Comparison of ENCODE assay signal across 8 cellular contexts in the genomic region with DNA sequence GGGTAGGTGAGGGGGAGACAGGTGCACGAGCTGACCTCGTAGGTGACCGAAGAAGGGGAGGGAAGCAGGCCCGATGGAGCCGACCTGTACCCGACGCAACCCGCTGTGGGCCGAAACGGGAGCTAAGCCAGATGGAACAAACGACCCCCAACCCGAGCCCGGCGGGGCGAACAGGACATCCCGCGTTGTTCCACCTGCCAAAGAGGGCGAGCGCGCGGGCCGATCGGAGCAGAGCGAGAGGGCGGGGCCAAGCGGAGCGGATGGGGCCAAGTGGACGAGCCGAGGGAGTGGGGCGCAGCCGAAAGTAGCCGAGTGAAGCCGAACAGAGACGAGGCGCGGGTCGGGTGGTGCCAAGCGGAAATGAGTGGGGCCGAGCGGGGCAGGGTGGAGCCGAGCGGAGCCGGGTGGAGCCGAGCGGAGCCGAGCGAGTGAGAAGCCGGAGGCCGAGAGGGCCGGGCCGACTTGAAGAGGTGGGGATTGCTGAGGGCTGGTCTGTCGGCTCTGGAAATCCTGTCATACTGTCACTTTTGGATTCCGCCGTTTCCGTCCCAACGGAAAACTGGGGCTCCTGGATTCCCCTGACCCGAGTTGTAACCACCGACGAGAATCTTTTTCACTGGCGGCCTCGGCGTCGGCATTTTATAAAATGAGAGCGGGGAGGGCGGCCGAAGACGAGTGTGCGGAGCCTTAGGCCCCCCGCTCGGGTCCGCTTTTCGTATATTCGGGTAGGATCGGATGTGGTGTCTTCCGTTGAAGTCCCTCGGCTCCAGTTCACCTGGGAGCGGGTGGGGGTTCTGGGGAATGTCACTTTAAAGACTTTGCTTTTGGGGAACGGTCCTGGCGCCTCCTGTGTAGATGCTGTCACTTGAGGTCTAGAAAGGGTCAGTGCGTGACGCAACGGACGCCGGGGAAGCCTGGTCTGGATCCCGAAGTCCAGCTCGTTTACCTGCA. TPM values are rescaled to one million over a fixed set of nuclear protein-coding genes. Genes with fewer than 3 reads are reported as not detected.
A peak's percentile ranks its signal among the peaks of the same experiment; 100 is the strongest.
DNase-seq lines count a peak whose midpoint lies in the region; ATAC-seq and TF ChIP-seq lines count a peak whose summit lies in the region.

No MANE protein-coding gene starts in this region.

- peak overlapping the region; percentile 78 for H3K9ac ChIP-seq in PC-3 (ENCODE audit: low read length)

- no peak overlapping the region for H3K27ac ChIP-seq in PC-3 (ENCODE audit: low read length)

- intact Hi-C loops in PC-3 (cut with micrococcal nuclease) = loop anchor here (1.0 to 2.0 kb wide), 5 partner anchors 32 to 305 kb away; partner anchors contain the start of genes CHCHD4, LSM3, TMEM43 and XPC
- intact Hi-C loops in activated T-helper 2 cell treated with anti-CD3 and anti-CD28 coated beads, Interferon-gamma antibody, Interleukin-2, Interleukin-4, amounts not matched to agents 10 μg/mL and 5 μg/mL and 100 μg/mL, durations not matched to agents 14 hours and 24 hours and 36 hours (cut with micrococcal nuclease) = loop anchor here (1.0 to 10.0 kb wide), 4 partner anchors 230 to 756 kb away; partner anchors contain the start of genes CCDC174, HDAC11, LSM3 and TMEM43

- peak overlapping the region; percentile 87 for H3K4me3 Mint-ChIP-seq in activated T-helper 2 cell treated with anti-CD3 and anti-CD28 coated beads, Interferon-gamma antibody, Interleukin-2, Interleukin-4, amounts not matched to agents 10 μg/mL and 5 μg/mL and 100 μg/mL, durations not matched to agents 14 hours and 24 hours and 36 hours (ENCODE audit: low read depth)
- peak overlapping the region; percentile 82 to 95 (median 92) for H3K4me3 Mint-ChIP-seq in naive thymus-derived CD8-positive, alpha-beta T cell
- peak overlapping the region; percentile 86 for H3K4me3 Mint-ChIP-seq in stimulated activated effector memory CD8-positive, alpha-beta T cell treated with anti-CD3 and anti-CD28 coated beads, Interleukin-12 subunit alpha, Interleukin-12 subunit beta, amount 100 ng/mL, for 72 hours

- no peaks in the 10 kb centered on the region for H3K27me3 ChIP-seq in PC-3 (ENCODE audit: low read length)

- H3K27ac Mint-ChIP-seq in activated T-helper 2 cell treated with anti-CD3 and anti-CD28 coated beads, Interferon-gamma antibody, Interleukin-2, Interleukin-4, amounts not matched to agents 10 μg/mL and 5 μg/mL and 100 μg/mL, durations not matched to agents 14 hours and 24 hours and 36 hours = peak overlapping the region; percentile 71
- peak overlapping the region; percentile 85 to 97 (median 94) for H3K27ac Mint-ChIP-seq in naive thymus-derived CD8-positive, alpha-beta T cell
- peak overlapping the region; percentile 92 for H3K27ac Mint-ChIP-seq in stimulated activated effector memory CD8-positive, alpha-beta T cell treated with anti-CD3 and anti-CD28 coated beads, Interleukin-12 subunit alpha, Interleukin-12 subunit beta, amount 100 ng/mL, for 72 hours

- H3K9me3 ChIP-seq in PC-3 (ENCODE audit: low read length) = 0 out of 2 replicates have a peak, but pooled peaks cover 2% of the 10 kb centered on the region

- no peaks in the 10 kb centered on the region for H3F3A ChIP-seq in PC-3 (ENCODE audit: low read length, unreplicated experiment)

- H3K4me1 Mint-ChIP-seq in activated T-helper 2 cell treated with anti-CD3 and anti-CD28 coated beads, Interferon-gamma antibody, Interleukin-2, Interleukin-4, amounts not matched to agents 10 μg/mL and 5 μg/mL and 100 μg/mL, durations not matched to agents 14 hours and 24 hours and 36 hours (ENCODE audit: low read depth) = peaks cover 21% of the 10 kb centered on the region
- H3K4me1 Mint-ChIP-seq in naive thymus-derived CD8-positive, alpha-beta T cell = peaks cover 21 to 38% (median 33%) of the 10 kb centered on the region in 4 donors
- peaks cover 17% of the 10 kb centered on the region for H3K4me1 Mint-ChIP-seq in stimulated activated effector memory CD8-positive, alpha-beta T cell treated with anti-CD3 and anti-CD28 coated beads, Interleukin-12 subunit alpha, Interleukin-12 subunit beta, amount 100 ng/mL, for 72 hours

- H3K36me3 Mint-ChIP-seq in activated T-helper 2 cell treated with anti-CD3 and anti-CD28 coated beads, Interferon-gamma antibody, Interleukin-2, Interleukin-4, amounts not matched to agents 10 μg/mL and 5 μg/mL and 100 μg/mL, durations not matched to agents 14 hours and 24 hours and 36 hours (ENCODE audit: low read depth) = no peaks in the 10 kb centered on the region
- peaks cover 0 to 20% (median 18%) of the 10 kb centered on the region in 3 donors for H3K36me3 Mint-ChIP-seq in naive thymus-derived CD8-positive, alpha-beta T cell
- peaks cover 11% of the 10 kb centered on the region for H3K36me3 Mint-ChIP-seq in stimulated activated effector memory CD8-positive, alpha-beta T cell treated with anti-CD3 and anti-CD28 coated beads, Interleukin-12 subunit alpha, Interleukin-12 subunit beta, amount 100 ng/mL, for 72 hours

- H3K27me3 Mint-ChIP-seq in activated T-helper 2 cell treated with anti-CD3 and anti-CD28 coated beads, Interferon-gamma antibody, Interleukin-2, Interleukin-4, amounts not matched to agents 10 μg/mL and 5 μg/mL and 100 μg/mL, durations not matched to agents 14 hours and 24 hours and 36 hours (ENCODE audit: low read depth) = peaks cover 3% of the 10 kb centered on the region
- peaks cover 0 to 2% (median 0%) of the 10 kb centered on the region in 5 donors for H3K27me3 Mint-ChIP-seq in naive thymus-derived CD8-positive, alpha-beta T cell

- H3K79me2 ChIP-seq in PC-3 (ENCODE audit: low read length) = no peaks in the 10 kb centered on the region

- CTCF ChIA-PET in PC-3 (lab: Charles Lee) = interaction anchor here (1.3 to 1.8 kb wide), 3 partner anchors 201 to 228 kb away, joined by 4 to 15 read pairs (median 15); no protein-coding TSS in a partner anchor

- peak overlapping the region; percentile 79 for H3K4me3 ChIP-seq in PC-3 (ENCODE audit: low read length)
- H3K4me3 ChIP-seq in fibroblast of mammary gland (ENCODE audit: control insufficient read depth, low read depth, low read length) = peak overlapping the region; percentile 55

- TSS peak; percentile 88 for BruUV-seq in PC-3 (replicated peaks; lab: Mats Ljungman, UMichigan)

- DNase-seq in CD1c-positive myeloid dendritic cell (ENCODE audit: extremely low spot score) = peak; percentile 95
- DNase-seq in PC-3 = peak; percentile 95
- DNase-seq in activated T-helper 2 cell treated with anti-CD3 and anti-CD28 coated beads, Interferon-gamma antibody, Interleukin-2, Interleukin-4, amounts not matched to agents 10 μg/mL and 5 μg/mL and 100 μg/mL, durations not matched to agents 14 hours and 24 hours and 36 hours (ENCODE audit: low spot score) = peak; percentile 95
- DNase-seq in fibroblast of mammary gland (ENCODE audit: low read depth) = peak; percentile 79
- DNase-seq in naive thymus-derived CD8-positive, alpha-beta T cell = peak; percentile 88 to 96 (median 92)
- peak; percentile 93 to 98 for DNase-seq in stimulated activated effector memory CD8-positive, alpha-beta T cell treated with anti-CD3 and anti-CD28 coated beads, Interleukin-12 subunit alpha, Interleukin-12 subunit beta, amount 100 ng/mL, for 72 hours (ENCODE audit: low spot score in 2 of 2)

- TF ChIP-seq CTCF in PC-3 (conservative IDR thresholded peaks at IDR 0.05; ENCODE audit: low read depth, low read length) (no peak), fibroblast of mammary gland (conservative IDR thresholded peaks at IDR 0.05; ENCODE audit: control insufficient read depth, insufficient read depth, low read depth, low read length) (no peak)

- H3K9me2 ChIP-seq in PC-3 (replicated peaks; ENCODE audit: low read length) = no peaks in the 10 kb centered on the region

- POLR2A ChIA-PET in PC-3 (lab: Charles Lee; ENCODE audit: unreplicated experiment) = no interaction called here
- POLR2A ChIA-PET in naive thymus-derived CD8-positive, alpha-beta T cell (lab: Charles Lee) = interaction anchor here (0.8 to 3.1 kb wide), 13 partner anchors 9 to 1232 kb away, joined by 3 to 15 read pairs (median 4); partner anchors contain the start of genes CHCHD4, HDAC11, LSM3 and RAF1

- ATAC-seq in GM19438 (IDR thresholded peaks at IDR 0.05; ENCODE audit: low read depth, unreplicated experiment) (peak; percentile 97), HG03558 (IDR thresholded peaks at IDR 0.05; ENCODE audit: extremely low read depth, unreplicated experiment) (peak; percentile 86), PC-3 (peak; percentile 98)
- ATAC-seq in naive thymus-derived CD8-positive, alpha-beta T cell = peak; percentile 96
- ATAC-seq in stimulated activated effector memory CD8-positive, alpha-beta T cell treated with anti-CD3 and anti-CD28 coated beads, Interleukin-12 subunit alpha, Interleukin-12 subunit beta, amount 100 ng/mL, for 72 hours = peak; percentile 99

- H3K36me3 ChIP-seq in PC-3 (ENCODE audit: low read depth, low read length) = no peaks in the 10 kb centered on the region

- H2AFZ ChIP-seq in PC-3 (ENCODE audit: low read length) = peak overlapping the region; percentile 99

- peaks cover 23% of the 10 kb centered on the region for H3K4me1 ChIP-seq in PC-3 (ENCODE audit: insufficient read depth, low read length)

- peak overlapping the region; percentile 99 for H3K4me2 ChIP-seq in PC-3 (ENCODE audit: low read length)

- H3K9me3 Mint-ChIP-seq in activated T-helper 2 cell treated with anti-CD3 and anti-CD28 coated beads, Interferon-gamma antibody, Interleukin-2, Interleukin-4, amounts not matched to agents 10 μg/mL and 5 μg/mL and 100 μg/mL, durations not matched to agents 14 hours and 24 hours and 36 hours = peaks cover 15% of the 10 kb centered on the region
- H3K9me3 Mint-ChIP-seq in naive thymus-derived CD8-positive, alpha-beta T cell = peaks cover 0 to 33% (median 15%) of the 10 kb centered on the region in 9 donors
- peaks cover 6% of the 10 kb centered on the region for H3K9me3 Mint-ChIP-seq in stimulated activated effector memory CD8-positive, alpha-beta T cell treated with anti-CD3 and anti-CD28 coated beads, Interleukin-12 subunit alpha, Interleukin-12 subunit beta, amount 100 ng/mL, for 72 hours

- H4K20me1 ChIP-seq in PC-3 (ENCODE audit: low read length) = no peaks in the 10 kb centered on the region

RNA-seq across cellular contexts. Expression of gene WNT7A, which starts 15.6 kb away (rescaled TPM):
- total RNA-seq in PC-3 (2014; rRNA removed) = 16.2 and 18.1 TPM in 2 replicates
- not detected in 2 replicates for total RNA-seq in activated T-helper 2 cell treated with anti-CD3 and anti-CD28 coated beads, Interferon-gamma antibody, Interleukin-2, Interleukin-4, amounts not matched to agents 10 μg/mL and 5 μg/mL and 100 μg/mL, durations not matched to agents 14 hours and 24 hours and 36 hours
- 1 to 10 TPM; 9.6 TPM for total RNA-seq in naive thymus-derived CD8-positive, alpha-beta T cell
- polyA plus RNA-seq in naive thymus-derived CD8-positive, alpha-beta T cell = 1 to 10 TPM in 2 of 3 donors, under 1 TPM in 1; 0.17 to 1.6 (median 1.3) TPM

Comparison
In these comparisons a context has a peak if more than half of its experiments do, and no peak if none do; other contexts are left out.
1. RNA of gene WNT7A, which starts 15.6 kb away (total RNA-seq): 16.2 to 18.1 TPM in PC-3 and 9.6 TPM in naive thymus-derived CD8-positive, alpha-beta T cell; not detected in activated T-helper 2 cell treated with anti-CD3 and anti-CD28 coated beads, Interferon-gamma antibody, Interleukin-2, Interleukin-4, amounts not matched to agents 10 μg/mL and 5 μg/mL and 100 μg/mL, durations not matched to agents 14 hours and 24 hours and 36 hours; every median in the first group is over 10 times any median in the second.
2. Peak in every context shown above with its lines, with median percentiles within 50 percentile points of each other: DNase-seq, ATAC-seq, H3K27ac Mint-ChIP-seq and H3K4me3 Mint-ChIP-seq.